1 cellular context compared by ENCODE assay signal in genomic region chr3:123485551-123485950, GRCh38.
TF ChIP-seq lines count a peak whose summit lies in the region.

No MANE protein-coding gene starts in this region.

TF ChIP-seq in IMR-90, 13 proteins besides CTCF, POLR2A, EP300 and RAD21 (continued from another document):
- TF ChIP-seq BHLHE40 (IDR thresholded peaks at IDR 0.05; ENCODE audit: low read depth, low read length) (no peak), USF2 (IDR thresholded peaks at IDR 0.05; ENCODE audit: low read depth, low read length) (no peak), NFE2L2 (IDR thresholded peaks at IDR 0.05; ENCODE audit: low read depth, low read length) (no peak), CHD1 (IDR thresholded peaks at IDR 0.05; ENCODE audit: low read depth, low read length) (no peak)
